In genomic region chr21:15051652-15052554, GRCh38 we compare ENCODE assay signal across 8 cellular contexts. TPM values are rescaled to one million over a fixed set of nuclear protein-coding genes. Genes with fewer than 3 reads are reported as not detected.
DNase-seq lines count a peak whose midpoint lies in the region; ATAC-seq and TF ChIP-seq lines count a peak whose summit lies in the region.

No MANE protein-coding gene starts in this region.

- H3K36me3 ChIP-seq in vagina = no peaks in the 10 kb centered on the region
- H3K36me3 ChIP-seq in Karpas-422 (ENCODE audit: insufficient read depth, low read length) = no peaks in the 10 kb centered on the region

- H2AFZ ChIP-seq in Karpas-422 (ENCODE audit: low read length) = no peak overlapping the region

- POLR2A ChIA-PET in GM10248 (lab: Yijun Ruan, JAX) = no interaction called here

- no peak overlapping the region for H3K4me2 ChIP-seq in Karpas-422 (ENCODE audit: low read depth, low read length, poor library complexity, severe bottlenecking)

- no peak overlapping the region for H3K27ac ChIP-seq in vagina
- H3K27ac ChIP-seq in Karpas-422 (ENCODE audit: low read length) = no peak overlapping the region

- CTCF ChIA-PET in GM10248 (lab: Yijun Ruan, JAX) = interaction anchor here (0.9 to 1.3 kb wide), 3 partner anchors 12 to 541 kb away, joined by 3 read pairs; partner anchors contain the start of gene NRIP1

- intact Hi-C loops in vagina (cut with DNase I) = no loop called here

- H3K9me3 ChIP-seq in vagina = no peaks in the 10 kb centered on the region
- H3K9me3 ChIP-seq in Karpas-422 (ENCODE audit: low read length) = no peaks in the 10 kb centered on the region; the same call in 1 of the 2 replicates

- H3K27me3 ChIP-seq in vagina = no peaks in the 10 kb centered on the region
- H3K27me3 ChIP-seq in Karpas-422 (ENCODE audit: low read length) = no peaks in the 10 kb centered on the region

- TF ChIP-seq POLR2A in erythroblast (IDR thresholded peaks at IDR 0.05; ENCODE audit: low read length) = no peak
- no peak for TF ChIP-seq POLR2A in vagina (IDR thresholded peaks at IDR 0.05)

- no peaks in the 10 kb centered on the region for H4K20me1 ChIP-seq in Karpas-422 (ENCODE audit: insufficient read depth, low read depth, low read length)

- no peak overlapping the region for H3K9ac ChIP-seq in Karpas-422 (ENCODE audit: low read length)

- no peaks in the 10 kb centered on the region for H3K79me2 ChIP-seq in Karpas-422 (ENCODE audit: low read length)

- peak overlapping the region; percentile 10 to 19 for H3K4me3 ChIP-seq in vagina
- H3K4me3 ChIP-seq in Karpas-422 (ENCODE audit: low read length) = no peak overlapping the region

- DNase-seq in GM10248 (ENCODE audit: extremely low spot score) = peak; percentile 31
- peak; percentile 61 for DNase-seq in NCI-H1105 treated with DMSO at 0.1 percent for 48 hours (lab: John Stamatoyannopoulos, UW)
- peak; percentile 48 to 61 for DNase-seq in erythroblast (lab: John Stamatoyannopoulos, UW)
- DNase-seq in vagina (ENCODE audit: extremely low spot score in 2 of 2) = no peak
- no peak for DNase-seq in GM03348 (ENCODE audit: low spot score)
- no peak for DNase-seq in NK-92 treated with Interleukin-12 subunit alpha and Interleukin-12 subunit beta, amount 100 ng/mL, for 24 hours (lab: John Stamatoyannopoulos, UW)
- DNase-seq in Karpas-422 = no peak

- TF ChIP-seq CTCF in GM10248 (IDR thresholded peaks at IDR 0.05; ENCODE audit: control extremely low read depth, extremely low read depth, low read depth, missing control alignments) (no peak), vagina (IDR thresholded peaks at IDR 0.05) (no peak)

- 0 out of 2 replicates have a peak, but pooled peaks cover 6% of the 10 kb centered on the region for H3K9me2 ChIP-seq in Karpas-422 (replicated peaks; ENCODE audit: insufficient read depth, low read length)

- ATAC-seq in GM21619 (IDR thresholded peaks at IDR 0.05; ENCODE audit: unreplicated experiment) = peak; percentile 76

- H3K4me1 ChIP-seq in vagina (peaks cover 91% of the 10 kb centered on the region), Karpas-422 (ENCODE audit: low read length) (no peaks in the 10 kb centered on the region)

RNA-seq across cellular contexts. Expression of gene NRIP1, which starts 12.9 kb away (rescaled TPM):
- total RNA-seq in vagina = 30.9 TPM
- total RNA-seq in Karpas-422 (2014; rRNA removed; shearing (Covaris generic); ENCODE audit: low replicate concordance) = not detected in 2 replicates

Comparison
In these comparisons a context has a peak if more than half of its experiments do, and no peak if none do; other contexts are left out.
1. DNase-seq: peak in GM10248 (single experiment), NCI-H1105 treated with DMSO at 0.1 percent for 48 hours (single experiment) and erythroblast (2 of 2); none in vagina (0 of 2), GM03348 (single experiment), NK-92 treated with Interleukin-12 subunit alpha and Interleukin-12 subunit beta, amount 100 ng/mL, for 24 hours (single experiment) and Karpas-422 (single experiment).
2. RNA of gene NRIP1, which starts 12.9 kb away (total RNA-seq): 30.9 TPM in vagina (single experiment); not detected in Karpas-422; every median in the first group is over 10 times any median in the second.